Comparison of ENCODE assay signal across 18 cellular contexts in genomic region chr1:56157477-56157876, GRCh38.
"Had no signal": no experiment of that assay in that cellular context is flagged by ENCODE, and none has a peak within 500 bp of the region (broad histone marks: within the 10 kb centered on the region; RNA-seq: fewer than 3 reads in every experiment).

No MANE protein-coding gene starts in this region.

- H3K4me3 ChIP-seq: right atrium auricular region, thoracic aorta had no signal

- H3K27me3 ChIP-seq: foreskin keratinocyte, right atrium auricular region had no signal

- H3K36me3 ChIP-seq: right atrium auricular region, thoracic aorta, WERI-Rb-1 had no signal

- DNase-seq: activated CD4-positive, CD25-positive, alpha-beta regulatory T cell treated with anti-CD3 and anti-CD28 coated beads, Interleukin-2, amount 50 U/mL, for 72 hours; activated CD8-positive, alpha-beta memory T cell treated with anti-CD3 and anti-CD28 coated beads, Interleukin-2, amount 50 U/mL, for 48 hours; activated naive CD4-positive, alpha-beta T cell; activated T-cell treated with anti-CD3 and anti-CD28 coated beads, Interleukin-2, amount 50 U/mL, for 4 hours; amniotic stem cell; caudate nucleus; effector memory CD4-positive, alpha-beta T cell; foreskin keratinocyte; left ventricle myocardium superior; mammary epithelial cell; midbrain; natural killer cell; stimulated activated CD4-positive, alpha-beta T cell treated with anti-CD3 and anti-CD28 coated beads, Interleukin-4, amount 100 ng/mL, for 24 hours; stimulated activated naive CD4-positive, alpha-beta T cell treated with Interleukin-2 at 50 U/mL for 16 hours; T-helper 1 cell; WERI-Rb-1 had no signal

- ATAC-seq: activated T-cell treated with anti-CD3 and anti-CD28 coated beads, Interleukin-2, amount 50 U/mL, for 4 hours; foreskin keratinocyte; left ventricle myocardium superior; natural killer cell had no signal
